In genomic region chr10:119368991-119369869, GRCh38 we compare ENCODE assay signal across 8 cellular contexts.
DNase-seq lines count a peak whose midpoint lies in the region; ATAC-seq and TF ChIP-seq lines count a peak whose summit lies in the region.

No MANE protein-coding gene starts in this region.

- WGBS in spleen, 5 donors: 46 to 65% (median 60%) methylated on average over 21 of the region's 21 CpGs

- no peak overlapping the region for H3K4me3 ChIP-seq in coronary artery
- H3K4me3 ChIP-seq in spleen: peak overlapping the region in 5 of 8 donors; percentile 8 to 62 (median 15)

- peaks cover 20 to 39% (median 25%) of the 10 kb centered on the region in 3 donors for H3K4me1 Mint-ChIP-seq in T-cell

- no peaks in the 10 kb centered on the region for H3K27me3 ChIP-seq in spleen (replicated peaks in 1 of 7)

- H3K9me3 ChIP-seq in spleen: no peaks in the 10 kb centered on the region

- peak; percentile 76 for ATAC-seq in GM18909 (IDR thresholded peaks at IDR 0.05; ENCODE audit: poor library complexity, unreplicated experiment)
- ATAC-seq in HG02885 (IDR thresholded peaks at IDR 0.05; ENCODE audit: poor library complexity, unreplicated experiment): peak; percentile 69
- ATAC-seq in T-cell (replicated peaks in 1 of 4): no peak

- H3K4me1 ChIP-seq in spleen: peaks cover 39 to 98% (median 71%) of the 10 kb centered on the region in 6 donors

- H3K36me3 Mint-ChIP-seq in T-cell: peaks cover 13% of the 10 kb centered on the region

- POLR2A ChIA-PET in T-cell (lab: Charles Lee): no interaction called here

- H3K27me3 Mint-ChIP-seq in T-cell: no peaks in the 10 kb centered on the region

- no peak for DNase-seq in coronary artery (ENCODE audit: low spot score)
- peak; percentile 89 for DNase-seq in spleen
- no peak for DNase-seq in RKO (ENCODE audit: low spot score)
- DNase-seq in T-cell: no peak
- DNase-seq in NCI-H446 treated with DMSO at 0.1 percent for 48 hours (lab: John Stamatoyannopoulos, UW): no peak
- no peak for DNase-seq in hepatic stellate cell (ENCODE audit: low spot score)

- no peaks in the 10 kb centered on the region for H3K9me3 Mint-ChIP-seq in T-cell

- H3K27ac ChIP-seq in coronary artery (peak overlapping the region; percentile 56 to 78), spleen (peak overlapping the region; percentile 53 to 84 (median 80))

- no peak for TF ChIP-seq POLR2A in spleen (IDR thresholded peaks at IDR 0.05)

- H3K27ac Mint-ChIP-seq in T-cell: peak overlapping the region in 1 of 2 donors; percentile 55

- peaks cover 0 to 14% (median 0%) of the 10 kb centered on the region in 6 donors for H3K36me3 ChIP-seq in spleen

- TF ChIP-seq CTCF in coronary artery (IDR thresholded peaks at IDR 0.05) (no peak), spleen (IDR thresholded peaks at IDR 0.05 in 8 of 11, conservative IDR thresholded peaks at IDR 0.05 in 3 of 11) (no peak)

- CTCF ChIA-PET in T-cell (lab: Charles Lee): no interaction called here

- H3K4me3 Mint-ChIP-seq in T-cell: no peak overlapping the region

- intact Hi-C loops in spleen (cut with DNase I; ENCODE audit: low total_unique reads): no loop called here

Comparison
In these comparisons a context has a peak if more than half of its experiments do, and no peak if none do; other contexts are left out.
1. ATAC-seq: peak in GM18909 (single experiment) and HG02885 (single experiment); none in T-cell (0 of 4).